Comparison of ENCODE assay signal across 26 cellular contexts in genomic region chr4:6427439-6428090, GRCh38. TPM values are rescaled to one million over a fixed set of nuclear protein-coding genes. Genes with fewer than 3 reads are reported as not detected.
A peak's percentile ranks its signal among the peaks of the same experiment; 100 is the strongest.
DNase-seq lines count a peak whose midpoint lies in the region; ATAC-seq and TF ChIP-seq lines count a peak whose summit lies in the region.
"Had no signal": no experiment of that assay in that cellular context is flagged by ENCODE, and none has a peak within 500 bp of the region (broad histone marks: within the 10 kb centered on the region; RNA-seq: fewer than 3 reads in every experiment).

No MANE protein-coding gene starts in this region.

- H4K20me1 ChIP-seq in H9 (ENCODE audit: control insufficient read depth, insufficient read depth, insufficient read length) (no peaks in the 10 kb centered on the region), neural progenitor cell (ENCODE audit: low read depth) (no peaks in the 10 kb centered on the region)

- H3K4me3 Mint-ChIP-seq in H9 (no peak overlapping the region), neural progenitor cell (no peak overlapping the region)
- H3K4me3 Mint-ChIP-seq: activated CD4-positive, alpha-beta memory T cell treated with anti-CD3 and anti-CD28 coated beads for 36 hours; activated naive CD4-positive, alpha-beta T cell treated with anti-CD3 and anti-CD28 coated beads, Interleukin-2, amount 50 U/mL, for 24 hours; activated T-helper 1 cell treated with anti-CD3 and anti-CD28 coated beads, Interleukin-12 subunit alpha, Interleukin-12 subunit beta, Interleukin-2, Interleukin-4 antibody, amounts not matched to agents 30 ng/mL and 10 ng/mL and 1 ng/mL, durations not matched to agents 14 hours and 24 hours and 36 hours; CD14-positive monocyte; effector memory CD8-positive, alpha-beta T cell; nephron progenitor cell; T-helper 1 cell treated with Interleukin-12 subunit alpha and Interleukin-12 subunit beta and Interleukin-4 antibody, amounts not matched to agents 30 μg/mL and 1 μg/mL, for 36 hours had no signal

- H3F3A ChIP-seq in neural progenitor cell (ENCODE audit: low read depth): no peaks in the 10 kb centered on the region

- DNase-seq in ELF-1 (ENCODE audit: low read depth, low spot score) (peak; percentile 39), H9 (no peak), brain microvascular endothelial cell (no peak), neural progenitor cell (ENCODE audit: low spot score) (peak; percentile 59), islet precursor cell (no peak)
- DNase-seq: activated CD4-positive, alpha-beta memory T cell treated with anti-CD3 and anti-CD28 coated beads for 36 hours; activated CD4-positive, CD25-positive, alpha-beta regulatory T cell treated with anti-CD3 and anti-CD28 coated beads, Interleukin-2, amount 50 U/mL, for 72 hours; activated CD8-positive, alpha-beta memory T cell treated with anti-CD3 and anti-CD28 coated beads, Interleukin-2, amount 50 U/mL, for 4 hours; cortex of kidney; effector memory CD8-positive, alpha-beta T cell; foreskin fibroblast; NCI-H187 treated with DMSO at 0.1 percent for 48 hours; NCI-H526 treated with DMSO at 0.1 percent for 48 hours; nephron progenitor cell; right lobe of liver; RPMI8226; stimulated activated CD4-positive, alpha-beta T cell treated with anti-CD3 and anti-CD28 coated beads, Interleukin-4, amount 100 ng/mL, for 1 hour; trophoblast cell had no signal

- H3K14ac ChIP-seq in H9 (ENCODE audit: insufficient read depth, low read length): no peak overlapping the region; the same call in 1 of the 2 replicates

- no peak overlapping the region for H3K4me2 ChIP-seq in H9 (ENCODE audit: insufficient read depth, insufficient read length, low read length)
- H3K4me2 ChIP-seq in neural progenitor cell: no peak overlapping the region
- H3K4me2 ChIP-seq: KMS-11 had no signal

- no peak overlapping the region for H4K91ac ChIP-seq in H9 (ENCODE audit: insufficient read length, low read depth, low read length)

- H3K4me1 Mint-ChIP-seq in H9: no peaks in the 10 kb centered on the region
- H3K4me1 Mint-ChIP-seq in neural progenitor cell: no peaks in the 10 kb centered on the region
- H3K4me1 Mint-ChIP-seq: activated naive CD4-positive, alpha-beta T cell treated with anti-CD3 and anti-CD28 coated beads, Interleukin-2, amount 50 U/mL, for 24 hours; CD14-positive monocyte; nephron progenitor cell had no signal

- H2BK12ac ChIP-seq in H9 (ENCODE audit: insufficient read length, low read depth, low read length): no peak overlapping the region

- no peak overlapping the region for H2AK5ac ChIP-seq in H9 (ENCODE audit: insufficient read length, low read length)

- no peak overlapping the region for H3K56ac ChIP-seq in H9 (ENCODE audit: insufficient read length, low read depth, low read length)

- H4K5ac ChIP-seq in H9 (ENCODE audit: insufficient read length, low read depth, low read length): no peak overlapping the region

- H3K36me3 Mint-ChIP-seq in H9 (ENCODE audit: insufficient read depth in 1 of 3, low read depth in 3 of 3): no peaks in the 10 kb centered on the region
- H3K36me3 Mint-ChIP-seq in neural progenitor cell: no peaks in the 10 kb centered on the region
- H3K36me3 Mint-ChIP-seq: activated CD4-positive, alpha-beta memory T cell treated with anti-CD3 and anti-CD28 coated beads for 36 hours; activated naive CD4-positive, alpha-beta T cell treated with anti-CD3 and anti-CD28 coated beads, Interleukin-2, amount 50 U/mL, for 24 hours; CD14-positive monocyte had no signal

- no peak overlapping the region for H4K8ac ChIP-seq in H9 (replicated peaks; ENCODE audit: insufficient read length, low read depth, low read length)

- in situ Hi-C loops in brain microvascular endothelial cell (cut with HindIII; ENCODE audit: low pct_ligation_motif_present, low sequenced_read_pairs): no loop called here

- H3K4me1 ChIP-seq in H9 (ENCODE audit: insufficient read depth, low read length): no peaks in the 10 kb centered on the region
- no peaks in the 10 kb centered on the region for H3K4me1 ChIP-seq in neural progenitor cell
- H3K4me1 ChIP-seq: parathyroid adenoma, right lobe of liver had no signal

- no peak overlapping the region for H2BK15ac ChIP-seq in H9 (ENCODE audit: low read depth, low read length)

- no peaks in the 10 kb centered on the region for H3K23me2 ChIP-seq in H9 (ENCODE audit: insufficient read length, low read depth, low read length, poor library complexity, severe bottlenecking)

- no peaks in the 10 kb centered on the region for H3K79me1 ChIP-seq in H9 (ENCODE audit: insufficient read depth, low read depth, low read length, poor library complexity, severe bottlenecking)

- H3K9ac ChIP-seq in H9 (ENCODE audit: extremely low read depth, insufficient read length, low read length): no peak overlapping the region
- H3K9ac ChIP-seq in neural progenitor cell: no peak overlapping the region
- H3K9ac ChIP-seq: KMS-11, parathyroid adenoma had no signal

- WGBS in H9 (ENCODE audit: extremely low coverage, insufficient read length, low lambda C conversion rate): no CpG with 5 or more reads among the region's 5 CpGs

- TF ChIP-seq CTCF in H9 (conservative IDR thresholded peaks at IDR 0.05): peak; percentile 47; the same call in 2 of the 3 replicates
- peak; percentile 9 for TF ChIP-seq CTCF in brain microvascular endothelial cell (IDR thresholded peaks at IDR 0.05; ENCODE audit: low read depth, low read length, missing control alignments)
- TF ChIP-seq CTCF in neural progenitor cell (IDR thresholded peaks at IDR 0.05): peak; percentile 54

- H2AFZ ChIP-seq in H9 (ENCODE audit: low read length): no peak overlapping the region
- no peak overlapping the region for H2AFZ ChIP-seq in neural progenitor cell (replicated peaks)
- H2AFZ ChIP-seq: parathyroid adenoma had no signal

- H3K4ac ChIP-seq in H9 (ENCODE audit: low read depth, low read length): no peak overlapping the region

- H3K27ac Mint-ChIP-seq in H9 (peak overlapping the region in 2 of 3 experiments; percentile 22 to 79; a peak in 1 of 7 replicates), neural progenitor cell (no peak overlapping the region)
- H3K27ac Mint-ChIP-seq: activated CD4-positive, alpha-beta memory T cell treated with anti-CD3 and anti-CD28 coated beads for 36 hours; activated naive CD4-positive, alpha-beta T cell treated with anti-CD3 and anti-CD28 coated beads, Interleukin-2, amount 50 U/mL, for 24 hours; activated T-helper 1 cell treated with anti-CD3 and anti-CD28 coated beads, Interleukin-12 subunit alpha, Interleukin-12 subunit beta, Interleukin-2, Interleukin-4 antibody, amounts not matched to agents 30 ng/mL and 10 ng/mL and 1 ng/mL, durations not matched to agents 14 hours and 24 hours and 36 hours; effector memory CD8-positive, alpha-beta T cell; nephron progenitor cell; T-helper 1 cell treated with Interleukin-12 subunit alpha and Interleukin-12 subunit beta and Interleukin-4 antibody, amounts not matched to agents 30 μg/mL and 1 μg/mL, for 36 hours had no signal

- H3K27ac ChIP-seq in H9 (ENCODE audit: insufficient read length, low read depth, low read length) (no peak overlapping the region), brain microvascular endothelial cell (no peak overlapping the region), neural progenitor cell (no peak overlapping the region)
- H3K27ac ChIP-seq: KMS-11, parathyroid adenoma, right lobe of liver had no signal

- H3K36me3 ChIP-seq in brain microvascular endothelial cell (replicated peaks): no peaks in the 10 kb centered on the region
- no peaks in the 10 kb centered on the region for H3K36me3 ChIP-seq in neural progenitor cell
- H3K36me3 ChIP-seq: right lobe of liver had no signal

- ATAC-seq in HG02678 (IDR thresholded peaks at IDR 0.05; ENCODE audit: unreplicated experiment): no peak
- no peak for ATAC-seq in GM21619 (IDR thresholded peaks at IDR 0.05; ENCODE audit: unreplicated experiment)
- ATAC-seq: effector memory CD8-positive, alpha-beta T cell had no signal

- H2BK20ac ChIP-seq in H9 (ENCODE audit: low read depth, low read length, poor library complexity, severe bottlenecking): no peak overlapping the region

- H3K79me2 ChIP-seq in H9 (ENCODE audit: insufficient read depth, low read length): no peaks in the 10 kb centered on the region
- no peaks in the 10 kb centered on the region for H3K79me2 ChIP-seq in neural progenitor cell (ENCODE audit: low read depth)
- H3K79me2 ChIP-seq: parathyroid adenoma had no signal

- no peak overlapping the region for H2BK5ac ChIP-seq in H9 (ENCODE audit: insufficient read length, low read length)

- no peak overlapping the region for H2BK120ac ChIP-seq in H9 (ENCODE audit: low read depth, low read length, poor library complexity, severe bottlenecking)

- H3K27me3 ChIP-seq in H9 (ENCODE audit: insufficient read depth, low read length): no peaks in the 10 kb centered on the region
- H3K27me3 ChIP-seq in brain microvascular endothelial cell (replicated peaks): no peaks in the 10 kb centered on the region
- no peaks in the 10 kb centered on the region for H3K27me3 ChIP-seq in neural progenitor cell
- H3K27me3 ChIP-seq: right lobe of liver had no signal

- H3K9me3 Mint-ChIP-seq in H9 (no peaks in the 10 kb centered on the region), neural progenitor cell (peaks cover 2% of the 10 kb centered on the region)
- H3K9me3 Mint-ChIP-seq: activated CD4-positive, alpha-beta memory T cell treated with anti-CD3 and anti-CD28 coated beads for 36 hours; activated naive CD4-positive, alpha-beta T cell treated with anti-CD3 and anti-CD28 coated beads, Interleukin-2, amount 50 U/mL, for 24 hours; activated T-helper 1 cell treated with anti-CD3 and anti-CD28 coated beads, Interleukin-12 subunit alpha, Interleukin-12 subunit beta, Interleukin-2, Interleukin-4 antibody, amounts not matched to agents 30 ng/mL and 10 ng/mL and 1 ng/mL, durations not matched to agents 14 hours and 24 hours and 36 hours; effector memory CD8-positive, alpha-beta T cell; nephron progenitor cell; T-helper 1 cell treated with Interleukin-12 subunit alpha and Interleukin-12 subunit beta and Interleukin-4 antibody, amounts not matched to agents 30 μg/mL and 1 μg/mL, for 36 hours had no signal

- H3K9me3 ChIP-seq in H9 (ENCODE audit: control insufficient read depth, low read depth, low read length): no peaks in the 10 kb centered on the region
- no peaks in the 10 kb centered on the region for H3K9me3 ChIP-seq in neural progenitor cell (ENCODE audit: low read depth)
- H3K9me3 ChIP-seq: right lobe of liver had no signal

- no peak overlapping the region for H3K4me3 ChIP-seq in brain microvascular endothelial cell (ENCODE audit: low read depth, low read length)
- H3K4me3 ChIP-seq in neural progenitor cell: no peak overlapping the region
- H3K4me3 ChIP-seq: right lobe of liver had no signal

- H3T11ph ChIP-seq in H9 (ENCODE audit: low read length): no peak overlapping the region

- H3K27me3 Mint-ChIP-seq in H9 (ENCODE audit: low read depth) (no peaks in the 10 kb centered on the region), neural progenitor cell (ENCODE audit: insufficient read depth, low read depth) (peaks cover 12% of the 10 kb centered on the region)

- H3K18ac ChIP-seq in H9 (ENCODE audit: insufficient read length, low read depth, low read length): no peak overlapping the region

- no peak overlapping the region for H3K23ac ChIP-seq in H9 (ENCODE audit: insufficient read length, low read depth, low read length)

RNA-seq across cellular contexts. Expression of gene PPP2R2C, which starts 44.8 kb away (rescaled TPM):
- 8.1 and 8.6 TPM in 2 replicates for total RNA-seq in H9 (2021)
- 2.5 and 3.5 TPM in 2 replicates for total RNA-seq in neural progenitor cell (ENCODE audit: low replicate concordance)
- total RNA-seq: activated CD4-positive, alpha-beta memory T cell treated with anti-CD3 and anti-CD28 coated beads for 36 hours; activated T-helper 1 cell treated with anti-CD3 and anti-CD28 coated beads, Interleukin-12 subunit alpha, Interleukin-12 subunit beta, Interleukin-2, Interleukin-4 antibody, amounts not matched to agents 30 ng/mL and 10 ng/mL and 1 ng/mL, durations not matched to agents 14 hours and 24 hours and 36 hours had no signal

Comparison
In these comparisons a context has a peak if more than half of its experiments do, and no peak if none do; other contexts are left out.
1. DNase-seq: peak in ELF-1 (single experiment) and neural progenitor cell (single experiment); none in H9 (single experiment), brain microvascular endothelial cell (single experiment) and islet precursor cell (single experiment).
2. Peak in every context shown above with its lines, with median percentiles within 50 percentile points of each other: CTCF ChIP-seq.